ENCODE assay signal across 21 cellular contexts in the genomic region with DNA sequence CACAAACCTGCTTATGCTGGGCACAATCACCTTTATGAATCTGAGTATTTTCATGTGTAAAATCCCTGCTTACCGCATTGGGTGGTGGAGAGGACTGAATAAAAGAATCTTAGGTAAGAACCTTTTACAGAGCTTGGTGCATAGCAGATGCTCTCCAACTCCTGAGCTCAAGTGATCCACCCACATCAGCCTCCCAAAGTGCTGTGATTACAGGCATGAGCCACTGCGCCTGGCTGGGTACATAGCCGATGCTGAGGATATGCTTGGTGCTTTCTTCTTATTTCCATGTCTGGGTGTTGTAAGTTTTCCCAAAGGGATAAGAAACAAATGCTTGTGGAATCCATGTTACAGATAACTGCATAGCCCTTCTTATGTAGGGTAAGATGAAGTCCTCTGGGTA.
"Had no signal": no experiment of that assay in that cellular context is flagged by ENCODE, and none has a peak within 500 bp of the region (broad histone marks: within the 10 kb centered on the region; RNA-seq: fewer than 3 reads in every experiment).

No MANE protein-coding gene starts in this region.

- DNase-seq: effector CD8-positive, alpha-beta T cell; immature natural killer cell; kidney; left cardiac atrium; left ventricle myocardium superior; mesenchymal stem cell; midbrain; sigmoid colon; stimulated activated CD4-positive, alpha-beta T cell treated with anti-CD3 and anti-CD28 coated beads, Interleukin-2, amount 100 ng/mL, for 24 hours; stimulated activated CD4-positive, alpha-beta T cell treated with anti-CD3 and anti-CD28 coated beads, Interleukin-4, amount 100 ng/mL, for 4 hours; stimulated activated naive B cell treated with anti-CD40 and anti-IgM and Interleukin-4, amounts not matched to agents 10 μg/mL and 1 μg/mL and 100 μg/mL, for 72 hours; stimulated activated naive CD8-positive, alpha-beta T cell treated with anti-CD3 and anti-CD28 coated beads, Interleukin-15, amount 100 ng/mL, for 72 hours; transverse colon; uterus had no signal

- H3K27ac Mint-ChIP-seq: immature natural killer cell; stimulated activated naive B cell treated with anti-CD40 and anti-IgM and Interleukin-4, amounts not matched to agents 10 μg/mL and 1 μg/mL and 100 μg/mL, for 72 hours; stimulated activated naive CD8-positive, alpha-beta T cell treated with anti-CD3 and anti-CD28 coated beads, Interleukin-15, amount 100 ng/mL, for 72 hours had no signal

- H3K9me3 ChIP-seq: sigmoid colon, thoracic aorta, transverse colon, uterus had no signal

- H3K27me3 ChIP-seq: right atrium auricular region, sigmoid colon, transverse colon, uterus had no signal

- H3K36me3 Mint-ChIP-seq: immature natural killer cell; natural killer cell treated with Interleukin-12 subunit alpha and Interleukin-12 subunit beta and Interleukin-15 and Interleukin-18, amount 100 ng/mL, for 72 hours; stimulated activated naive B cell treated with anti-CD40 and anti-IgM and Interleukin-4, amounts not matched to agents 10 μg/mL and 1 μg/mL and 100 μg/mL, for 72 hours had no signal

- H3K27ac ChIP-seq: coronary artery, right atrium auricular region, sigmoid colon, skin epidermis, thoracic aorta, transverse colon, uterus had no signal

- H3K9me3 Mint-ChIP-seq: immature natural killer cell; natural killer cell treated with Interleukin-12 subunit alpha and Interleukin-12 subunit beta and Interleukin-15 and Interleukin-18, amount 100 ng/mL, for 72 hours had no signal

- H3K4me1 ChIP-seq: sigmoid colon, transverse colon, uterus had no signal

- H3K4me3 ChIP-seq: coronary artery, lung, right atrium auricular region, sigmoid colon, skin epidermis, thoracic aorta, transverse colon, uterus had no signal

- H3K36me3 ChIP-seq: right atrium auricular region, sigmoid colon, thoracic aorta, transverse colon, uterus had no signal

- H3K4me3 Mint-ChIP-seq: immature natural killer cell; natural killer cell treated with Interleukin-12 subunit alpha and Interleukin-12 subunit beta and Interleukin-15 and Interleukin-18, amount 100 ng/mL, for 72 hours; stimulated activated naive B cell treated with anti-CD40 and anti-IgM and Interleukin-4, amounts not matched to agents 10 μg/mL and 1 μg/mL and 100 μg/mL, for 72 hours; stimulated activated naive CD8-positive, alpha-beta T cell treated with anti-CD3 and anti-CD28 coated beads, Interleukin-15, amount 100 ng/mL, for 72 hours had no signal

- ATAC-seq: esophagus mucosa; left cardiac atrium; left ventricle myocardium superior; natural killer cell treated with Interleukin-12 subunit alpha and Interleukin-12 subunit beta and Interleukin-15 and Interleukin-18, amount 100 ng/mL, for 72 hours; stimulated activated naive B cell treated with anti-CD40 and anti-IgM and Interleukin-4, amounts not matched to agents 10 μg/mL and 1 μg/mL and 100 μg/mL, for 72 hours had no signal
